Comparison of ENCODE assay signal across 22 cellular contexts in the genomic region with DNA sequence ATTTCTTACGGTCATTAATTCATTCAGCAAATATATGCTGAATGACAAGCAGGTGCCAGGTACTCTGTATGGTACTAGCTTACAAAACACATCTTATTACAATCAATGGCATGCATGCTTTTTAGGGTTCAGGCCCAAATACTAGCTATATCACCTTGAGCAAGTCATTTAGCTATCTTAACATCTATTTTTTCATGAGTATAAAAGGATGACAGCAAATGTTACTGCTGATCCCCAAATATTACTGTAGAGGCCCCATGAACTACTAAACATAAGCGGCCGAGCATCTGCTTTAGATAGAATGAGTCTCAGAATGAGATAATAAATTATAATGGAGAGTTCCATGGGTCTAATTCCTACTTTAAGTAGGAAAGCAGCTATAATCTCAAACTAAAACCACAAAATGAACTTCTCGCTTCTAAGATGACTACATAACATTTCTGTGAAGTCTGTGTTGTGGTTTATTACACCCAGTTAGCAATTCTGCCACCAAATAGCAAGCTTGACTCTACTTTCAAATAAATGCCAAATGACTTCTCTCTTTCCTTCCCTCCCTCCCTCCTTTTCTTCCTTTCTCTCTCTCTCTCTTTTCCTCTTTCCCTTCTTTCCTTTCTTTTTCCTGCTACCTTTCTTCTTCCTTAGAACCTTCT.
A peak's percentile ranks its signal among the peaks of the same experiment; 100 is the strongest.
DNase-seq lines count a peak whose midpoint lies in the region; ATAC-seq and TF ChIP-seq lines count a peak whose summit lies in the region.
"Had no signal": no experiment of that assay in that cellular context is flagged by ENCODE, and none has a peak within 500 bp of the region (broad histone marks: within the 10 kb centered on the region; RNA-seq: fewer than 3 reads in every experiment).

No MANE protein-coding gene starts in this region.

- H3K9me2 ChIP-seq in Loucy (replicated peaks; ENCODE audit: low read depth, low read length), result no peaks in the 10 kb centered on the region
- H3K9me2 ChIP-seq: SK-N-SH had no signal

- H3K9ac ChIP-seq in Loucy (ENCODE audit: low read depth, low read length, poor library complexity, severe bottlenecking), result no peak overlapping the region
- H3K9ac ChIP-seq: BLaER1, SK-N-SH had no signal

- H3F3A ChIP-seq in Loucy (ENCODE audit: low read depth), result no peaks in the 10 kb centered on the region

- peak overlapping the region; percentile 38 for H3K27ac Mint-ChIP-seq in activated CD4-positive, alpha-beta T cell treated with anti-CD3 and anti-CD28 coated beads, Interleukin-2, amount 10 ng/mL, durations not matched to agents 24 days and 14 days
- peak overlapping the region; percentile 89 for H3K27ac Mint-ChIP-seq in activated naive CD8-positive, alpha-beta T cell treated with anti-CD3 and anti-CD28 coated beads for 36 hours
- H3K27ac Mint-ChIP-seq: naive B cell had no signal

- peak overlapping the region; percentile 27 for H3K4me2 ChIP-seq in Loucy (ENCODE audit: low read depth, low read length, poor library complexity, severe bottlenecking)
- H3K4me2 ChIP-seq: BLaER1, SK-N-SH had no signal

- ATAC-seq in upper lobe of right lung, result no peak
- ATAC-seq in right cardiac atrium, result no peak
- ATAC-seq: foreskin keratinocyte had no signal

- peaks cover 25% of the 10 kb centered on the region for H3K4me1 Mint-ChIP-seq in activated CD4-positive, alpha-beta T cell treated with anti-CD3 and anti-CD28 coated beads, Interleukin-2, amount 10 ng/mL, durations not matched to agents 24 days and 14 days
- peaks cover 40% of the 10 kb centered on the region for H3K4me1 Mint-ChIP-seq in activated naive CD8-positive, alpha-beta T cell treated with anti-CD3 and anti-CD28 coated beads for 36 hours
- H3K4me1 Mint-ChIP-seq: naive B cell had no signal

- H3K4me1 ChIP-seq in Loucy (ENCODE audit: insufficient read depth, low read length, poor library complexity, severe bottlenecking) (peaks cover 11% of the 10 kb centered on the region), upper lobe of right lung (no peaks in the 10 kb centered on the region), right cardiac atrium (ENCODE audit: control insufficient read depth, insufficient read depth, low read length) (no peaks in the 10 kb centered on the region)
- H3K4me1 ChIP-seq: BLaER1, foreskin keratinocyte, prostate gland, testis had no signal

- TF ChIP-seq CTCF in Loucy (conservative IDR thresholded peaks at IDR 0.05; ENCODE audit: low read length), result no peak
- no peak for TF ChIP-seq CTCF in upper lobe of right lung (IDR thresholded peaks at IDR 0.05)

- no peaks in the 10 kb centered on the region for H3K27me3 Mint-ChIP-seq in activated CD4-positive, alpha-beta T cell treated with anti-CD3 and anti-CD28 coated beads, Interleukin-2, amount 10 ng/mL, durations not matched to agents 24 days and 14 days
- no peaks in the 10 kb centered on the region for H3K27me3 Mint-ChIP-seq in activated naive CD8-positive, alpha-beta T cell treated with anti-CD3 and anti-CD28 coated beads for 36 hours
- H3K27me3 Mint-ChIP-seq: naive B cell had no signal

- H2AFZ ChIP-seq in Loucy (ENCODE audit: low read length), result no peak overlapping the region

- 96% methylated on average over 4 of the region's 4 CpGs for WGBS in right cardiac atrium

- H3K36me3 ChIP-seq in Loucy (ENCODE audit: insufficient read depth, low read length), result no peaks in the 10 kb centered on the region
- no peaks in the 10 kb centered on the region for H3K36me3 ChIP-seq in upper lobe of right lung
- H3K36me3 ChIP-seq: BLaER1, prostate gland had no signal

- peak; percentile 62 for DNase-seq in activated CD4-positive, alpha-beta T cell treated with anti-CD3 and anti-CD28 coated beads, Interleukin-2, amount 10 ng/mL, durations not matched to agents 24 days and 14 days
- DNase-seq in activated CD4-positive, alpha-beta T cell treated with anti-CD3 and anti-CD28 coated beads for 4 hours, result no peak
- DNase-seq in activated naive CD8-positive, alpha-beta T cell treated with anti-CD3 and anti-CD28 coated beads for 36 hours, result no peak
- DNase-seq in non-pigmented ciliary epithelial cell (ENCODE audit: low read depth) (peak; percentile 13), upper lobe of right lung (no peak), right cardiac atrium (no peak), NCI-H187 treated with DMSO at 0.1 percent for 48 hours (lab: John Stamatoyannopoulos, UW) (no peak)
- DNase-seq: activated gamma-delta T cell treated with Interleukin-2 at 50 U/mL for 16 hours; dermis blood vessel endothelial cell; DMS 273 treated with DMSO at 0.1 percent for 48 hours; foreskin keratinocyte; naive B cell; NCI-H1417; NCI-H774; SK-N-SH; stimulated activated CD8-positive, alpha-beta memory T cell treated with anti-CD3 and anti-CD28 coated beads, Interleukin-4, amount 100 ng/mL, for 48 hours; testis had no signal

- H3K9me3 ChIP-seq in Loucy (ENCODE audit: insufficient read depth, low read depth, low read length), result no peaks in the 10 kb centered on the region
- no peaks in the 10 kb centered on the region for H3K9me3 ChIP-seq in upper lobe of right lung
- no peaks in the 10 kb centered on the region for H3K9me3 ChIP-seq in right cardiac atrium (ENCODE audit: control insufficient read depth, low read length)
- H3K9me3 ChIP-seq: BLaER1, prostate gland, SK-N-SH, testis had no signal

- H3K9me3 Mint-ChIP-seq in activated CD4-positive, alpha-beta T cell treated with anti-CD3 and anti-CD28 coated beads, Interleukin-2, amount 10 ng/mL, durations not matched to agents 24 days and 14 days, result peaks cover 16% of the 10 kb centered on the region
- peaks cover 4% of the 10 kb centered on the region for H3K9me3 Mint-ChIP-seq in activated naive CD8-positive, alpha-beta T cell treated with anti-CD3 and anti-CD28 coated beads for 36 hours
- H3K9me3 Mint-ChIP-seq: naive B cell had no signal

- H3K4me3 ChIP-seq in Loucy (ENCODE audit: low read length, poor library complexity, severe bottlenecking) (no peak overlapping the region), upper lobe of right lung (no peak overlapping the region), right cardiac atrium (ENCODE audit: low read length) (no peak overlapping the region)
- H3K4me3 ChIP-seq: BLaER1, prostate gland, skin epidermis, testis had no signal

- H4K20me1 ChIP-seq in Loucy (ENCODE audit: insufficient read depth, low read length, poor library complexity, severe bottlenecking), result no peaks in the 10 kb centered on the region
- H4K20me1 ChIP-seq: BLaER1 had no signal

- H3K79me2 ChIP-seq in Loucy (ENCODE audit: insufficient read depth, low read length), result no peaks in the 10 kb centered on the region

- H3K27me3 ChIP-seq in Loucy (ENCODE audit: insufficient read depth, low read length, poor library complexity, severe bottlenecking) (no peaks in the 10 kb centered on the region), upper lobe of right lung (no peaks in the 10 kb centered on the region), right cardiac atrium (ENCODE audit: control insufficient read depth, insufficient read depth) (no peaks in the 10 kb centered on the region)
- H3K27me3 ChIP-seq: BLaER1, foreskin keratinocyte, testis had no signal

- H3K27ac ChIP-seq in upper lobe of right lung (no peak overlapping the region), right cardiac atrium (ENCODE audit: low read length) (no peak overlapping the region)
- H3K27ac ChIP-seq: BLaER1, epithelial cell of prostate, foreskin keratinocyte, prostate gland, testis had no signal

- intact Hi-C loops in activated CD4-positive, alpha-beta T cell treated with anti-CD3 and anti-CD28 coated beads, Interleukin-2, amount 10 ng/mL, durations not matched to agents 24 days and 14 days (cut with micrococcal nuclease), result loop anchor here (1.0 to 5.0 kb wide), 5 partner anchors 36 to 115 kb away; no protein-coding TSS in a partner anchor
- intact Hi-C loops in upper lobe of right lung (cut with DNase I) (no loop called here), right cardiac atrium (cut with DNase I) (no loop called here)

- H3K36me3 Mint-ChIP-seq in activated CD4-positive, alpha-beta T cell treated with anti-CD3 and anti-CD28 coated beads, Interleukin-2, amount 10 ng/mL, durations not matched to agents 24 days and 14 days (ENCODE audit: low read depth), result peaks cover 11% of the 10 kb centered on the region
- H3K36me3 Mint-ChIP-seq in activated naive CD8-positive, alpha-beta T cell treated with anti-CD3 and anti-CD28 coated beads for 36 hours, result peaks cover 11% of the 10 kb centered on the region
- H3K36me3 Mint-ChIP-seq: naive B cell had no signal

- H3K4me3 Mint-ChIP-seq in activated CD4-positive, alpha-beta T cell treated with anti-CD3 and anti-CD28 coated beads, Interleukin-2, amount 10 ng/mL, durations not matched to agents 24 days and 14 days, result peak overlapping the region; percentile 40
- H3K4me3 Mint-ChIP-seq in activated naive CD8-positive, alpha-beta T cell treated with anti-CD3 and anti-CD28 coated beads for 36 hours, result peak overlapping the region; percentile 65

Comparison
In these comparisons a context has a peak if more than half of its experiments do, and no peak if none do; other contexts are left out.
1. DNase-seq: peak in activated CD4-positive, alpha-beta T cell treated with anti-CD3 and anti-CD28 coated beads, Interleukin-2, amount 10 ng/mL, durations not matched to agents 24 days and 14 days (single experiment) and non-pigmented ciliary epithelial cell (single experiment); none in activated CD4-positive, alpha-beta T cell treated with anti-CD3 and anti-CD28 coated beads for 4 hours (0 of 2), activated naive CD8-positive, alpha-beta T cell treated with anti-CD3 and anti-CD28 coated beads for 36 hours (single experiment), upper lobe of right lung (single experiment), right cardiac atrium (0 of 3) and NCI-H187 treated with DMSO at 0.1 percent for 48 hours (single experiment).